In the genomic region with DNA sequence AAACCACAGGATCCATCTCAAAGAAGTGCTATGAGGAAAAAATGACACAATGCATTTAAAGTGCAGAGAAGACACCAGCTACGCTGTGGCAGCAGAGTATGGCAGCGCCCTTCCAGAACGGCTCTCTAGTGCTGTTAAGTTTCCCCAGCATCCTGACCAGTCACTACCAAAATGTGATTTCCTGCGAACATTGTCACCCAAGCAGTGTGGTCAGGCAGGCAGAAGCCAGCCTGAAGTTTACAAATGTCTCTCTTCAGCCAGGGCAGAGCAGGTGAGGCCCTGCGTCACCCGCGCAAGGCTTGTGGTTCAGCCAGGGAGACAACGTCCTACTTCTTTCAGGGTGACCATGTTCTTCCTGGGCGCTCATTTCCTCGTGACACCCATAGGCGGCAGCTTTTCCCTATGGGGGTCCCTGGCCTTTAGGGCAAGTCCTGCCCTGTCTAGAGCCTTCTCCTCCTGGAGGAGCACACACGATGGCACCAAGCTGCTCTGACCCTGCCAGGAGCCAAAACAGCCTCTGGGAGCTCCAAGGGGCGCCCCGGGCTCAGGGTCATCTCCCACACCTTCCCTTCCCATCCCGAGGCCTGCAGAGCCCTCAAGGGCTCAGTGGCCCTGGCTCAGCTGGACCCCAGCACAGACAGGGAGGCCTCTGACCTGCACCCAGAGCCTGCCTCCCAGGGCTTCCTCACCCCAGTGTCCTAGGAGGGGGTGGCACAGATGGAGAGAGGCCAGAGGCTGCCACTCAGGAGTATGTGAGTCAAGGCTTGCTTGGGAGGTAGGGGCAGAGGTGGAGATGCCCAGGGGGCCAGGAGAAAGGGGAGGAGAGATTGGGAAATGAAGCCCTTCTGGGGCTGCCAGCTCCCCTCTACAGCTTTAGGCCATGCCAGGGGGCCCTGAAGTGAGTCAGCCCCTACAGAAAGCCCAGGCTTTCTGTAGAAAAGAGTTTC, we compare ENCODE assay signal across 9 cellular contexts. TPM values are rescaled to one million over a fixed set of nuclear protein-coding genes. Genes with fewer than 3 reads are reported as not detected.
DNase-seq lines count a peak whose midpoint lies in the region; ATAC-seq and TF ChIP-seq lines count a peak whose summit lies in the region.
"Had no signal": no experiment of that assay in that cellular context is flagged by ENCODE, and none has a peak within 500 bp of the region (broad histone marks: within the 10 kb centered on the region; RNA-seq: fewer than 3 reads in every experiment).

No MANE protein-coding gene starts in this region.

- no peak for TF ChIP-seq POLR2A in suprapubic skin (IDR thresholded peaks at IDR 0.05)

- H3K4ac ChIP-seq in mesendoderm (ENCODE audit: low read depth, low read length), result peak overlapping the region; percentile 26

- peak overlapping the region; percentile 95 for H3K27ac Mint-ChIP-seq in activated T-cell treated with anti-CD3 and anti-CD28 coated beads, Interleukin-2, amount 50 U/mL, for 72 hours

- DNase-seq in activated CD4-positive, CD25-positive, alpha-beta regulatory T cell treated with anti-CD3 and anti-CD28 coated beads, Interleukin-2, amount 50 U/mL, for 72 hours, result no peak
- peak; percentile 68 to 75 for DNase-seq in activated T-cell treated with anti-CD3 and anti-CD28 coated beads, Interleukin-2, amount 50 U/mL, for 72 hours
- DNase-seq in mesendoderm, result no peak
- peak in 1 of 2 donors; percentile 49 for DNase-seq in suprapubic skin (ENCODE audit: low spot score in 2 of 2)
- DNase-seq in UCSD-AML1 (lab: John Stamatoyannopoulos, UW; ENCODE audit: unreplicated experiment), result no peak
- DNase-seq in germinal center (ENCODE audit: low spot score), result no peak
- DNase-seq in hypothalamus (lab: John Stamatoyannopoulos, UW), result no peak
- DNase-seq: left cardiac atrium had no signal

- no peak overlapping the region for H3K23ac ChIP-seq in mesendoderm (ENCODE audit: low read length)

- no peak overlapping the region for H3K4me2 ChIP-seq in mesendoderm (ENCODE audit: low read length)

- H3K56ac ChIP-seq in mesendoderm (ENCODE audit: low read length), result peak overlapping the region; percentile 44

- peaks cover 44% of the 10 kb centered on the region for H3K4me1 Mint-ChIP-seq in activated T-cell treated with anti-CD3 and anti-CD28 coated beads, Interleukin-2, amount 50 U/mL, for 72 hours (ENCODE audit: low read depth)

- H2BK120ac ChIP-seq in mesendoderm (ENCODE audit: low read depth, low read length), result no peak overlapping the region

- peak overlapping the region; percentile 6 for H3K18ac ChIP-seq in mesendoderm (ENCODE audit: low read length)

- peaks cover 10% of the 10 kb centered on the region for H3K4me1 ChIP-seq in mesendoderm (ENCODE audit: control insufficient read depth, low read depth, low read length)
- H3K4me1 ChIP-seq in suprapubic skin, result peaks cover 76% of the 10 kb centered on the region

- no peaks in the 10 kb centered on the region for H3K27me3 Mint-ChIP-seq in activated T-cell treated with anti-CD3 and anti-CD28 coated beads, Interleukin-2, amount 50 U/mL, for 72 hours (ENCODE audit: low read depth)

- H3K36me3 Mint-ChIP-seq in activated T-cell treated with anti-CD3 and anti-CD28 coated beads, Interleukin-2, amount 50 U/mL, for 72 hours (ENCODE audit: insufficient read depth in 2 of 2), result no peaks in the 10 kb centered on the region

- H3K27ac ChIP-seq in mesendoderm (ENCODE audit: low read depth, low read length) (no peak overlapping the region), suprapubic skin (peak overlapping the region; percentile 83)

- H2BK5ac ChIP-seq in mesendoderm (ENCODE audit: low read length), result no peak overlapping the region

- no peaks in the 10 kb centered on the region for H3K79me2 ChIP-seq in mesendoderm (ENCODE audit: control insufficient read depth, insufficient read depth, low read length)

- no CpG with 5 or more reads among the region's 15 CpGs for WGBS in mesendoderm (ENCODE audit: extremely low coverage, insufficient coverage, low lambda C conversion rate)
- WGBS in suprapubic skin, result 83% methylated on average over 5 of the region's 15 CpGs

- no peaks in the 10 kb centered on the region for H3K9me3 Mint-ChIP-seq in activated T-cell treated with anti-CD3 and anti-CD28 coated beads, Interleukin-2, amount 50 U/mL, for 72 hours

- no peak overlapping the region for H3K4me3 ChIP-seq in mesendoderm (ENCODE audit: low read length)
- no peak overlapping the region for H3K4me3 ChIP-seq in suprapubic skin

- no peaks in the 10 kb centered on the region for H3K79me1 ChIP-seq in mesendoderm (ENCODE audit: low read length)

- no peak overlapping the region for H3K9ac ChIP-seq in mesendoderm (ENCODE audit: low read length)

- no peak overlapping the region for H4K5ac ChIP-seq in mesendoderm (ENCODE audit: low read length)

- TF ChIP-seq EP300 in suprapubic skin (IDR thresholded peaks at IDR 0.05), result no peak

- ATAC-seq in activated CD4-positive, CD25-positive, alpha-beta regulatory T cell treated with anti-CD3 and anti-CD28 coated beads, Interleukin-2, amount 50 U/mL, for 24 hours, result peak; percentile 29 to 45
- peak; percentile 73 to 74 for ATAC-seq in activated T-cell treated with anti-CD3 and anti-CD28 coated beads, Interleukin-2, amount 50 U/mL, for 72 hours (replicated peaks in 1 of 2)
- ATAC-seq: left cardiac atrium had no signal

- no peaks in the 10 kb centered on the region for H3K27me3 ChIP-seq in mesendoderm (ENCODE audit: insufficient read depth, low read length, poor library complexity)
- H3K27me3 ChIP-seq in suprapubic skin, result no peaks in the 10 kb centered on the region

- H3K36me3 ChIP-seq in mesendoderm (ENCODE audit: control insufficient read depth, insufficient read depth, low read length) (no peaks in the 10 kb centered on the region), suprapubic skin (no peaks in the 10 kb centered on the region)

- H2BK15ac ChIP-seq in mesendoderm (replicated peaks; ENCODE audit: low read depth), result no peak overlapping the region

- H3K9me3 ChIP-seq in suprapubic skin, result no peaks in the 10 kb centered on the region

- peak overlapping the region; percentile 76 to 84 for H3K4me3 Mint-ChIP-seq in activated T-cell treated with anti-CD3 and anti-CD28 coated beads, Interleukin-2, amount 50 U/mL, for 72 hours

- H4K8ac ChIP-seq in mesendoderm (ENCODE audit: low read depth, low read length), result no peak overlapping the region

- TF ChIP-seq CTCF in suprapubic skin (IDR thresholded peaks at IDR 0.05), result no peak

- no peak overlapping the region for H2AK5ac ChIP-seq in mesendoderm (ENCODE audit: low read length)

RNA-seq across cellular contexts. Expression of a gene that starts 41.9 kb away (rescaled TPM):
- 100 to 1,000 TPM; 325 to 349 TPM for total RNA-seq in activated T-cell treated with anti-CD3 and anti-CD28 coated beads, Interleukin-2, amount 50 U/mL, for 72 hours
- polyA plus RNA-seq in mesendoderm (2013, experiment 1 of 2), result 410 TPM
- polyA plus RNA-seq in mesendoderm (2013, experiment 2 of 2), result 407 TPM
- total RNA-seq in suprapubic skin, result 100 to 1,000 TPM in 3 of 4 donors, 10 to 100 TPM in 1; 80.4 to 133 (median 110) TPM

Comparison
In these comparisons a context has a peak if more than half of its experiments do, and no peak if none do; other contexts are left out.
1. DNase-seq: peak in activated T-cell treated with anti-CD3 and anti-CD28 coated beads, Interleukin-2, amount 50 U/mL, for 72 hours (2 of 2); none in activated CD4-positive, CD25-positive, alpha-beta regulatory T cell treated with anti-CD3 and anti-CD28 coated beads, Interleukin-2, amount 50 U/mL, for 72 hours (single experiment), mesendoderm (single experiment), UCSD-AML1 (single experiment), germinal center (single experiment) and hypothalamus (0 of 51).